ENCODE assay signal across 1 cellular context in the genomic region with DNA sequence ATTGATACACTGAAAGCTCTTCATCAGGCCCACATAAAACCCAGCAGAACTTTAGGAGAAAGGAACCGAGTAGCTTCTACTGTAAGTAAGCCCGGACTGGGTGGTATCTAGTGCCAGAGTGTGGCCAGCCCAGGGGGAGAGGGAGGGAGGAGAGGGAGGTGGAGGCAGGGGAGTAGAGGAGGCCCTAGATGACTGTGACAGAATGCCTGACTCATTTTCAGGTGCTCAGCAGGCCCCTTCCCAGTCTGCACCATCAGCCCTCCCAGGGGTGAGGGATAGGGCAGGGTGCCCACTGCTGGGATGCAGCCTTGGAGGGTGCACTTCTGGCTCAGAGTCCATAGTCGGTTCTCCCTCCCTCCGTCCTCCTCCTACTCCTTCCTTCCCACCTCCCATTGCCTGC.
TF ChIP-seq lines count a peak whose summit lies in the region.

No MANE protein-coding gene starts in this region.

TF ChIP-seq in H1, 55 proteins besides CTCF, POLR2A, EP300 and RAD21:
- TF ChIP-seq, protein P1, sequence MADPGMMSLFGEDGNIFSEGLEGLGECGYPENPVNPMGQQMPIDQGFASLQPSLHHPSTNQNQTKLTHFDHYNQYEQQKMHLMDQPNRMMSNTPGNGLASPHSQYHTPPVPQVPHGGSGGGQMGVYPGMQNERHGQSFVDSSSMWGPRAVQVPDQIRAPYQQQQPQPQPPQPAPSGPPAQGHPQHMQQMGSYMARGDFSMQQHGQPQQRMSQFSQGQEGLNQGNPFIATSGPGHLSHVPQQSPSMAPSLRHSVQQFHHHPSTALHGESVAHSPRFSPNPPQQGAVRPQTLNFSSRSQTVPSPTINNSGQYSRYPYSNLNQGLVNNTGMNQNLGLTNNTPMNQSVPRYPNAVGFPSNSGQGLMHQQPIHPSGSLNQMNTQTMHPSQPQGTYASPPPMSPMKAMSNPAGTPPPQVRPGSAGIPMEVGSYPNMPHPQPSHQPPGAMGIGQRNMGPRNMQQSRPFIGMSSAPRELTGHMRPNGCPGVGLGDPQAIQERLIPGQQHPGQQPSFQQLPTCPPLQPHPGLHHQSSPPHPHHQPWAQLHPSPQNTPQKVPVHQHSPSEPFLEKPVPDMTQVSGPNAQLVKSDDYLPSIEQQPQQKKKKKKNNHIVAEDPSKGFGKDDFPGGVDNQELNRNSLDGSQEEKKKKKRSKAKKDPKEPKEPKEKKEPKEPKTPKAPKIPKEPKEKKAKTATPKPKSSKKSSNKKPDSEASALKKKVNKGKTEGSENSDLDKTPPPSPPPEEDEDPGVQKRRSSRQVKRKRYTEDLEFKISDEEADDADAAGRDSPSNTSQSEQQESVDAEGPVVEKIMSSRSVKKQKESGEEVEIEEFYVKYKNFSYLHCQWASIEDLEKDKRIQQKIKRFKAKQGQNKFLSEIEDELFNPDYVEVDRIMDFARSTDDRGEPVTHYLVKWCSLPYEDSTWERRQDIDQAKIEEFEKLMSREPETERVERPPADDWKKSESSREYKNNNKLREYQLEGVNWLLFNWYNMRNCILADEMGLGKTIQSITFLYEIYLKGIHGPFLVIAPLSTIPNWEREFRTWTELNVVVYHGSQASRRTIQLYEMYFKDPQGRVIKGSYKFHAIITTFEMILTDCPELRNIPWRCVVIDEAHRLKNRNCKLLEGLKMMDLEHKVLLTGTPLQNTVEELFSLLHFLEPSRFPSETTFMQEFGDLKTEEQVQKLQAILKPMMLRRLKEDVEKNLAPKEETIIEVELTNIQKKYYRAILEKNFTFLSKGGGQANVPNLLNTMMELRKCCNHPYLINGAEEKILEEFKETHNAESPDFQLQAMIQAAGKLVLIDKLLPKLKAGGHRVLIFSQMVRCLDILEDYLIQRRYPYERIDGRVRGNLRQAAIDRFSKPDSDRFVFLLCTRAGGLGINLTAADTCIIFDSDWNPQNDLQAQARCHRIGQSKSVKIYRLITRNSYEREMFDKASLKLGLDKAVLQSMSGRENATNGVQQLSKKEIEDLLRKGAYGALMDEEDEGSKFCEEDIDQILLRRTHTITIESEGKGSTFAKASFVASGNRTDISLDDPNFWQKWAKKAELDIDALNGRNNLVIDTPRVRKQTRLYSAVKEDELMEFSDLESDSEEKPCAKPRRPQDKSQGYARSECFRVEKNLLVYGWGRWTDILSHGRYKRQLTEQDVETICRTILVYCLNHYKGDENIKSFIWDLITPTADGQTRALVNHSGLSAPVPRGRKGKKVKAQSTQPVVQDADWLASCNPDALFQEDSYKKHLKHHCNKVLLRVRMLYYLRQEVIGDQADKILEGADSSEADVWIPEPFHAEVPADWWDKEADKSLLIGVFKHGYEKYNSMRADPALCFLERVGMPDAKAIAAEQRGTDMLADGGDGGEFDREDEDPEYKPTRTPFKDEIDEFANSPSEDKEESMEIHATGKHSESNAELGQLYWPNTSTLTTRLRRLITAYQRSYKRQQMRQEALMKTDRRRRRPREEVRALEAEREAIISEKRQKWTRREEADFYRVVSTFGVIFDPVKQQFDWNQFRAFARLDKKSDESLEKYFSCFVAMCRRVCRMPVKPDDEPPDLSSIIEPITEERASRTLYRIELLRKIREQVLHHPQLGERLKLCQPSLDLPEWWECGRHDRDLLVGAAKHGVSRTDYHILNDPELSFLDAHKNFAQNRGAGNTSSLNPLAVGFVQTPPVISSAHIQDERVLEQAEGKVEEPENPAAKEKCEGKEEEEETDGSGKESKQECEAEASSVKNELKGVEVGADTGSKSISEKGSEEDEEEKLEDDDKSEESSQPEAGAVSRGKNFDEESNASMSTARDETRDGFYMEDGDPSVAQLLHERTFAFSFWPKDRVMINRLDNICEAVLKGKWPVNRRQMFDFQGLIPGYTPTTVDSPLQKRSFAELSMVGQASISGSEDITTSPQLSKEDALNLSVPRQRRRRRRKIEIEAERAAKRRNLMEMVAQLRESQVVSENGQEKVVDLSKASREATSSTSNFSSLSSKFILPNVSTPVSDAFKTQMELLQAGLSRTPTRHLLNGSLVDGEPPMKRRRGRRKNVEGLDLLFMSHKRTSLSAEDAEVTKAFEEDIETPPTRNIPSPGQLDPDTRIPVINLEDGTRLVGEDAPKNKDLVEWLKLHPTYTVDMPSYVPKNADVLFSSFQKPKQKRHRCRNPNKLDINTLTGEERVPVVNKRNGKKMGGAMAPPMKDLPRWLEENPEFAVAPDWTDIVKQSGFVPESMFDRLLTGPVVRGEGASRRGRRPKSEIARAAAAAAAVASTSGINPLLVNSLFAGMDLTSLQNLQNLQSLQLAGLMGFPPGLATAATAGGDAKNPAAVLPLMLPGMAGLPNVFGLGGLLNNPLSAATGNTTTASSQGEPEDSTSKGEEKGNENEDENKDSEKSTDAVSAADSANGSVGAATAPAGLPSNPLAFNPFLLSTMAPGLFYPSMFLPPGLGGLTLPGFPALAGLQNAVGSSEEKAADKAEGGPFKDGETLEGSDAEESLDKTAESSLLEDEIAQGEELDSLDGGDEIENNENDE (IDR thresholded peaks at IDR 0.05; ENCODE audit: insufficient replicate concordance, low read length) = no peak
- no peak for TF ChIP-seq NRF1 (IDR thresholded peaks at IDR 0.05; ENCODE audit: low read depth, low read length)
